In genomic region chr15:84387086-84387485, GRCh38 we compare ENCODE assay signal across 12 cellular contexts.
"Had no signal": no experiment of that assay in that cellular context is flagged by ENCODE, and none has a peak within 500 bp of the region (broad histone marks: within the 10 kb centered on the region; RNA-seq: fewer than 3 reads in every experiment).

No MANE protein-coding gene starts in this region.

- H3K36me3 ChIP-seq: cardiac muscle cell had no signal

- H3K4me1 ChIP-seq: foreskin keratinocyte had no signal

- ATAC-seq: foreskin keratinocyte had no signal

- H3K27ac ChIP-seq: cardiac muscle cell, epithelial cell of prostate, foreskin keratinocyte, hepatocyte had no signal

- H3K27me3 ChIP-seq: cardiac muscle cell had no signal

- H3K4me3 ChIP-seq: cardiac muscle cell, hepatocyte had no signal

- DNase-seq: activated CD8-positive, alpha-beta memory T cell treated with anti-CD3 and anti-CD28 coated beads for 24 hours; activated naive CD4-positive, alpha-beta T cell; activated naive CD8-positive, alpha-beta T cell treated with anti-CD3 and anti-CD28 coated beads for 36 hours; amniotic stem cell; foreskin keratinocyte; stimulated activated CD4-positive, alpha-beta T cell treated with anti-CD3 and anti-CD28 coated beads, Interleukin-12 subunit alpha, Interleukin-12 subunit beta, amount 100 ng/mL, for 4 hours; stimulated activated CD4-positive, alpha-beta T cell treated with anti-CD3 and anti-CD28 coated beads, Interleukin-2, amount 100 ng/mL, for 24 hours; stimulated activated naive CD4-positive, alpha-beta T cell treated with Interleukin-2 at 50 U/mL for 16 hours; trophoblast cell had no signal
